17 cellular contexts compared by ENCODE assay signal in genomic region chr14:88842414-88842813, GRCh38. TPM values are rescaled to one million over a fixed set of nuclear protein-coding genes. Genes with fewer than 3 reads are reported as not detected.
DNase-seq lines count a peak whose midpoint lies in the region; ATAC-seq, FAIRE-seq and TF ChIP-seq lines count a peak whose summit lies in the region.
"Had no signal": no experiment of that assay in that cellular context is flagged by ENCODE, and none has a peak within 500 bp of the region (broad histone marks: within the 10 kb centered on the region; RNA-seq: fewer than 3 reads in every experiment).

No MANE protein-coding gene starts in this region.

- H3K27ac ChIP-seq in RWPE2 (ENCODE audit: poor library complexity, severe bottlenecking): peak overlapping the region; percentile 10
- no peak overlapping the region for H3K27ac ChIP-seq in astrocyte (ENCODE audit: low read depth, low read length)
- H3K27ac ChIP-seq in dorsolateral prefrontal cortex: no peak overlapping the region
- H3K27ac ChIP-seq: C4-2B had no signal

- no peaks in the 10 kb centered on the region for H3K36me3 Mint-ChIP-seq in astrocyte (ENCODE audit: low read depth, unreplicated experiment)

- H3K4me1 Mint-ChIP-seq in astrocyte (ENCODE audit: low read depth, unreplicated experiment): peaks cover 13% of the 10 kb centered on the region
- H3K4me1 Mint-ChIP-seq: B cell; CD4-positive, alpha-beta memory T cell had no signal

- TF ChIP-seq CTCF in RWPE2 (IDR thresholded peaks at IDR 0.05; ENCODE audit: poor library complexity, severe bottlenecking): no peak
- TF ChIP-seq CTCF in astrocyte (IDR thresholded peaks at IDR 0.05; ENCODE audit: insufficient read depth, low read depth, low read length): no peak
- TF ChIP-seq CTCF in dorsolateral prefrontal cortex (IDR thresholded peaks at IDR 0.05 in 54 of 56, conservative IDR thresholded peaks at IDR 0.05 in 2 of 56; ENCODE audit: low read depth in 1 of 56, partially characterized antibody in 56 of 56): no peak

- H3K4me3 Mint-ChIP-seq in astrocyte (ENCODE audit: unreplicated experiment): no peak overlapping the region
- H3K4me3 Mint-ChIP-seq: B cell; CD4-positive, alpha-beta memory T cell; H9; IgD-negative memory B cell had no signal

- no peak overlapping the region for H2AFZ ChIP-seq in astrocyte (ENCODE audit: low read depth, low read length)

- H3K9me3 ChIP-seq in RWPE2 (ENCODE audit: severe bottlenecking) (no peaks in the 10 kb centered on the region), astrocyte (ENCODE audit: insufficient read depth, low read depth, low read length) (no peaks in the 10 kb centered on the region)

- H3K36me3 ChIP-seq in RWPE2 (ENCODE audit: low read depth) (peaks cover 27% of the 10 kb centered on the region; the same call in 1 of the 2 replicates), astrocyte (ENCODE audit: insufficient read depth, low read length) (peaks cover 3% of the 10 kb centered on the region)

- intact Hi-C loops in head of caudate nucleus (cut with DNase I) (no loop called here), dorsolateral prefrontal cortex (cut with DNase I) (no loop called here)

- H3K27me3 Mint-ChIP-seq in astrocyte (ENCODE audit: low read depth, unreplicated experiment): no peaks in the 10 kb centered on the region
- H3K27me3 Mint-ChIP-seq: B cell, IgD-negative memory B cell had no signal

- no peak overlapping the region for H3K27ac Mint-ChIP-seq in astrocyte (ENCODE audit: unreplicated experiment)
- H3K27ac Mint-ChIP-seq: B cell; CD4-positive, alpha-beta memory T cell; IgD-negative memory B cell had no signal

- no peak for ATAC-seq in RWPE2 (ENCODE audit: low read depth)
- no peak for ATAC-seq in left lobe of liver

- no peak for FAIRE-seq in astrocyte (lab: Jason Lieb, UNC)
- FAIRE-seq: A204.1 had no signal

- no peaks in the 10 kb centered on the region for H3K9me3 Mint-ChIP-seq in astrocyte (ENCODE audit: unreplicated experiment)
- H3K9me3 Mint-ChIP-seq: CD4-positive, alpha-beta memory T cell; H9; IgD-negative memory B cell had no signal

- no peaks in the 10 kb centered on the region for H3K27me3 ChIP-seq in RWPE2 (ENCODE audit: insufficient read depth, poor library complexity, severe bottlenecking)
- no peaks in the 10 kb centered on the region for H3K27me3 ChIP-seq in astrocyte (ENCODE audit: insufficient read depth, low read length)
- no peaks in the 10 kb centered on the region for H3K27me3 ChIP-seq in dorsolateral prefrontal cortex

- H3K9ac ChIP-seq in astrocyte (ENCODE audit: low read length): no peak overlapping the region

- H3K4me1 ChIP-seq in RWPE2 (ENCODE audit: insufficient read depth, poor library complexity, severe bottlenecking) (peaks cover 14% of the 10 kb centered on the region), astrocyte (ENCODE audit: insufficient read depth, low read length) (peaks cover 12% of the 10 kb centered on the region)

- H3K4me2 ChIP-seq in astrocyte (ENCODE audit: low read length): peak overlapping the region; percentile 24

- H4K20me1 ChIP-seq in astrocyte (ENCODE audit: insufficient read depth, low read length): no peaks in the 10 kb centered on the region

- DNase-seq in EH (ENCODE audit: low read depth) (peak; percentile 25), RWPE2 (ENCODE audit: low spot score) (no peak), astrocyte (ENCODE audit: low read depth) (no peak), NCI-H187 treated with DMSO at 0.1 percent for 48 hours (lab: John Stamatoyannopoulos, UW) (no peak), head of caudate nucleus (no peak), dorsolateral prefrontal cortex (no peak), left lobe of liver (ENCODE audit: low spot score) (no peak)
- DNase-seq: CD4-positive, alpha-beta memory T cell; DMS153; DND-41; GF-D8; GOT3; H9 had no signal

- H3K4me3 ChIP-seq in RWPE2 (ENCODE audit: severe bottlenecking): no peak overlapping the region
- no peak overlapping the region for H3K4me3 ChIP-seq in astrocyte (ENCODE audit: insufficient read depth, low read depth, low read length)
- no peak overlapping the region for H3K4me3 ChIP-seq in dorsolateral prefrontal cortex

- peaks cover 1% of the 10 kb centered on the region for H3K79me2 ChIP-seq in astrocyte (ENCODE audit: insufficient read depth, low read length)

RNA-seq across cellular contexts. Expression of gene TTC8, which starts 18.0 kb away (rescaled TPM):
- total RNA-seq in astrocyte (23.7 and 26.6 TPM in 2 replicates), dorsolateral prefrontal cortex (10 to 100 TPM; 10.7 to 54.1 (median 29.8) TPM), left lobe of liver (9.0 TPM)

RNA-seq across cellular contexts. Expression of gene EML5, which starts 49.7 kb away (rescaled TPM):
- 0.05 and 0.07 TPM in 2 replicates for total RNA-seq in astrocyte
- total RNA-seq in dorsolateral prefrontal cortex: 10 to 100 TPM in 115 of 120 experiments, 1 to 10 TPM in 5; 7.7 to 23.3 (median 14.2) TPM
- total RNA-seq in left lobe of liver: 0.13 TPM
